24 cellular contexts compared by ENCODE assay signal in the genomic region with DNA sequence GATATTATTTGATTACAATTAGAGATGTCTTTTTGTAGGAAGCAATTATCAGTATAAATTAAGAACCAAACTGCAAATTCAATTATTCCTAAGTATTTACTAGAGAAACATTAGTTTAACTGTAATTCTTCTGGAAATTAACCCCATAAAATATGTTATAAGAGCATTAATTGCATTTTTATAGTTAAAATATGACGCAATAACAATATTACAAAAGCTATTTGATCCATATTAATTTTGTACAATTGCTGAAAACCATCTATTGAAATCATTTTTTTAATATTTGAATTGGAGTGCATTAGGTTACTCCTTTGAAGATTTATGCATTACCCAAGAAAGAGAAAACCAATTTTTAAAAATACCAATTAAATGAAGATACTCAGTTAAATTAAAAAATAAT.
"Had no signal": no experiment of that assay in that cellular context is flagged by ENCODE, and none has a peak within 500 bp of the region (broad histone marks: within the 10 kb centered on the region; RNA-seq: fewer than 3 reads in every experiment).

No MANE protein-coding gene starts in this region.

- H3K4me3 Mint-ChIP-seq: dendritic cell treated with granulocyte-macrophage colony-stimulating factor and Interleukin-4, amounts not matched to agents 40 ng/mL and 50 ng/mL, for 4 days; effector memory CD8-positive, alpha-beta T cell; endodermal cell; immature natural killer cell; memory B cell; naive thymus-derived CD4-positive, alpha-beta T cell had no signal

- H3K4me1 ChIP-seq: colonic mucosa, esophagus muscularis mucosa, gastroesophageal sphincter, heart left ventricle, left lung, lower lobe of right lung had no signal

- H3K4me2 ChIP-seq: hepatocyte had no signal

- H3K27ac Mint-ChIP-seq: dendritic cell treated with granulocyte-macrophage colony-stimulating factor and Interleukin-4, amounts not matched to agents 40 ng/mL and 50 ng/mL, for 4 days; effector memory CD8-positive, alpha-beta T cell; endodermal cell; immature natural killer cell; memory B cell; naive thymus-derived CD4-positive, alpha-beta T cell had no signal

- H3K79me2 ChIP-seq: hepatocyte had no signal

- H3K9me3 ChIP-seq: colonic mucosa, esophagus muscularis mucosa, gastroesophageal sphincter, heart left ventricle, left lung, lower lobe of right lung had no signal

- H3K4me1 Mint-ChIP-seq: endodermal cell; immature natural killer cell; memory B cell; naive thymus-derived CD4-positive, alpha-beta T cell had no signal

- H3K9me3 Mint-ChIP-seq: dendritic cell treated with granulocyte-macrophage colony-stimulating factor and Interleukin-4, amounts not matched to agents 40 ng/mL and 50 ng/mL, for 4 days; endodermal cell; memory B cell had no signal

- H3K4me3 ChIP-seq: colonic mucosa, esophagus muscularis mucosa, gastroesophageal sphincter, heart left ventricle, hepatocyte, left lung, lower lobe of right lung had no signal

- DNase-seq: colonic mucosa; cortex of kidney; effector CD8-positive, alpha-beta T cell; effector memory CD8-positive, alpha-beta T cell; endodermal cell; heart left ventricle; hypothalamus; immature natural killer cell; islet precursor cell; left cardiac atrium; left lung; left ventricle myocardium superior; lower lobe of right lung; mesendoderm; midbrain; naive thymus-derived CD4-positive, alpha-beta T cell had no signal

- H3K36me3 Mint-ChIP-seq: immature natural killer cell; memory B cell; naive thymus-derived CD4-positive, alpha-beta T cell had no signal

- H3K27ac ChIP-seq: colonic mucosa, esophagus muscularis mucosa, foreskin keratinocyte, gastroesophageal sphincter, heart left ventricle, hepatocyte, left lung, lower lobe of right lung had no signal

- H3K27me3 ChIP-seq: colonic mucosa, esophagus muscularis mucosa, foreskin keratinocyte, gastroesophageal sphincter, heart left ventricle, hepatocyte, left lung had no signal

- ATAC-seq: effector memory CD8-positive, alpha-beta T cell; gastroesophageal sphincter; heart left ventricle; left cardiac atrium; left lung; left ventricle myocardium superior; lower lobe of right lung; naive thymus-derived CD4-positive, alpha-beta T cell had no signal

- H3K36me3 ChIP-seq: colonic mucosa, esophagus muscularis mucosa, gastroesophageal sphincter, heart left ventricle, left lung, lower lobe of right lung had no signal

- FAIRE-seq: endometrium, frontal cortex had no signal

- H3K27me3 Mint-ChIP-seq: dendritic cell treated with granulocyte-macrophage colony-stimulating factor and Interleukin-4, amounts not matched to agents 40 ng/mL and 50 ng/mL, for 4 days; effector memory CD8-positive, alpha-beta T cell; memory B cell; naive thymus-derived CD4-positive, alpha-beta T cell had no signal

- H2AFZ ChIP-seq: hepatocyte had no signal
